ENCODE assay signal across 11 cellular contexts in genomic region chr11:1152316-1153104, GRCh38. TPM values are rescaled to one million over a fixed set of nuclear protein-coding genes. Genes with fewer than 3 reads are reported as not detected.
DNase-seq lines count a peak whose midpoint lies in the region; ATAC-seq, FAIRE-seq and TF ChIP-seq lines count a peak whose summit lies in the region.
"Had no signal": no experiment of that assay in that cellular context is flagged by ENCODE, and none has a peak within 500 bp of the region (broad histone marks: within the 10 kb centered on the region; RNA-seq: fewer than 3 reads in every experiment).

No MANE protein-coding gene starts in this region.

- H3K4me1 Mint-ChIP-seq in activated naive CD8-positive, alpha-beta T cell treated with anti-CD3 and anti-CD28 coated beads, Interleukin-2, amount 50 U/mL, for 24 hours, result peaks cover 6% of the 10 kb centered on the region
- H3K4me1 Mint-ChIP-seq in natural killer cell (peaks cover 0 to 5% of the 10 kb centered on the region in 2 donors), endothelial cell (ENCODE audit: unreplicated experiment) (peaks cover 4% of the 10 kb centered on the region)

- H3K27me3 ChIP-seq in IMR-90 (ENCODE audit: control insufficient read depth, insufficient read depth, low read length) (no peaks in the 10 kb centered on the region; the same call in 1 of the 2 replicates), small intestine (ENCODE audit: control insufficient read depth in 2 of 2, insufficient read depth in 2 of 2, low read length in 2 of 2) (no peaks in the 10 kb centered on the region)

- peak overlapping the region; percentile 96 for H2BK120ac ChIP-seq in IMR-90 (ENCODE audit: low read depth, low read length)

- no peak for FAIRE-seq in small intestine (lab: Jason Lieb, UNC)

- no peak overlapping the region for H3K4me3 Mint-ChIP-seq in activated naive CD8-positive, alpha-beta T cell treated with anti-CD3 and anti-CD28 coated beads, Interleukin-2, amount 50 U/mL, for 24 hours
- no peak overlapping the region for H3K4me3 Mint-ChIP-seq in natural killer cell
- no peak overlapping the region for H3K4me3 Mint-ChIP-seq in endothelial cell (ENCODE audit: unreplicated experiment)

- no peaks in the 10 kb centered on the region; a peak in 1 of 4 replicates for H3K79me1 ChIP-seq in IMR-90 (ENCODE audit: low read depth in 1 of 2, low read length in 2 of 2)

- intact Hi-C loops in IMR-90 (cut with micrococcal nuclease), result no loop called here
- intact Hi-C loops in natural killer cell (cut with micrococcal nuclease), result no loop called here

- peak overlapping the region; percentile 65 for H2AK5ac ChIP-seq in IMR-90 (ENCODE audit: low read depth, low read length)

- no peak overlapping the region; the same call in 1 of the 2 replicates for H3K27ac ChIP-seq in IMR-90 (ENCODE audit: insufficient read depth, low read length)
- no peak overlapping the region for H3K27ac ChIP-seq in small intestine (ENCODE audit: low read depth in 1 of 2, low read length in 1 of 2)
- H3K27ac ChIP-seq: psoas muscle had no signal

- peak overlapping the region; percentile 90 for H2AK9ac ChIP-seq in IMR-90 (replicated peaks; ENCODE audit: low read depth, low read length, poor library complexity)

- CTCF ChIA-PET in IMR-90 (lab: Yijun Ruan, JAX), result interaction anchor here (0.9 kb wide), 1 partner anchor 12 kb away, joined by 4 read pairs; no protein-coding TSS in a partner anchor

- H3K18ac ChIP-seq in IMR-90 (ENCODE audit: low read depth, low read length), result no peak overlapping the region

- H3K23ac ChIP-seq in IMR-90 (ENCODE audit: low read depth, low read length), result no peak overlapping the region

- TF ChIP-seq RAD21 in IMR-90 (IDR thresholded peaks at IDR 0.05; ENCODE audit: low read length), result no peak

- H3K9me1 ChIP-seq in IMR-90 (ENCODE audit: insufficient read depth, low read length), result peaks cover 17% of the 10 kb centered on the region

- H3K4me2 ChIP-seq in IMR-90 (ENCODE audit: low read depth, low read length), result no peak overlapping the region

- peak overlapping the region; percentile 50; the same call in 1 of the 3 replicates for H2BK15ac ChIP-seq in IMR-90 (ENCODE audit: low read depth, low read length)

- H4K5ac ChIP-seq in IMR-90 (ENCODE audit: low read depth, low read length), result peak overlapping the region; percentile 28; the same call in 1 of the 2 replicates

- H3K9me3 Mint-ChIP-seq in activated naive CD8-positive, alpha-beta T cell treated with anti-CD3 and anti-CD28 coated beads, Interleukin-2, amount 50 U/mL, for 24 hours, result no peaks in the 10 kb centered on the region
- no peaks in the 10 kb centered on the region for H3K9me3 Mint-ChIP-seq in natural killer cell
- H3K9me3 Mint-ChIP-seq in endothelial cell (ENCODE audit: unreplicated experiment), result no peaks in the 10 kb centered on the region

- no peaks in the 10 kb centered on the region for H3K36me3 ChIP-seq in IMR-90 (ENCODE audit: control insufficient read depth, insufficient read depth, low read length)
- H3K36me3 ChIP-seq in small intestine (ENCODE audit: control insufficient read depth in 2 of 2, insufficient read depth in 2 of 2, low read length in 2 of 2), result no peaks in the 10 kb centered on the region

- ATAC-seq in IMR-90 (ENCODE audit: low read depth) (no peak), natural killer cell (peak in 2 of 3 donors; percentile 59 to 67), GM18861 (IDR thresholded peaks at IDR 0.05; ENCODE audit: unreplicated experiment) (no peak)
- peak; percentile 44 for ATAC-seq in activated naive CD8-positive, alpha-beta T cell treated with anti-CD3 and anti-CD28 coated beads, Interleukin-2, amount 50 U/mL, for 24 hours

- dilution Hi-C loops in IMR-90 (cut with HindIII; ENCODE audit: low sequenced_read_pairs, unreplicated experiment), result no loop called here

- whole genome bisulfite sequencing in IMR-90 (ENCODE audit: extremely low coverage in 2 of 2, insufficient read length in 1 of 2), 2 experiments, result 53% methylated on average over 3 of the region's 22 CpGs; no CpG with 5 or more reads in 1 of the 2 experiments
- WGBS in small intestine, 3 donors, result 33 to 57% (median 39%) methylated on average over 22 of the region's 22 CpGs

- peak overlapping the region; percentile 95 for H2BK20ac ChIP-seq in IMR-90 (ENCODE audit: low read depth, low read length)

- H3K14ac ChIP-seq in IMR-90 (replicated peaks; ENCODE audit: low read depth, low read length), result 0 out of 2 replicates have a peak overlapping the region, but pooled peaks have one; percentile 50

- peak overlapping the region; percentile 96 for H4K91ac ChIP-seq in IMR-90 (ENCODE audit: insufficient read depth, low read depth, low read length)

- TF ChIP-seq POLR2A in IMR-90 (IDR thresholded peaks at IDR 0.05; ENCODE audit: low read depth, low read length), result no peak

- H3K4me1 ChIP-seq in IMR-90 (ENCODE audit: control insufficient read depth, insufficient read depth, low read length) (peaks cover 38% of the 10 kb centered on the region), small intestine (ENCODE audit: control insufficient read depth in 2 of 2, insufficient read depth in 1 of 2, low read depth in 1 of 2, low read length in 1 of 2) (no peaks in the 10 kb centered on the region)
- H3K4me1 ChIP-seq: psoas muscle had no signal

- H2BK5ac ChIP-seq in IMR-90 (ENCODE audit: low read depth, low read length, poor library complexity, severe bottlenecking), result peak overlapping the region; percentile 97

- BruUV-seq in IMR-90 (replicated peaks; lab: Mats Ljungman, UMichigan), result no TSS peak

- no peaks in the 10 kb centered on the region; the same call in 1 of the 2 replicates for H4K20me1 ChIP-seq in IMR-90 (ENCODE audit: insufficient read depth, low read length)

- H3K9me3 ChIP-seq in IMR-90 (ENCODE audit: control insufficient read depth, insufficient read depth, low read length) (no peaks in the 10 kb centered on the region), small intestine (ENCODE audit: control insufficient read depth, low read depth) (no peaks in the 10 kb centered on the region)
- H3K9me3 ChIP-seq: psoas muscle had no signal

- H4K8ac ChIP-seq in IMR-90 (ENCODE audit: low read depth in 2 of 2, low read length in 2 of 2), result peak overlapping the region; percentile 63 to 77; a peak in 2 of 4 replicates

- in situ Hi-C loops in IMR-90 (cut with MboI; ENCODE audit: low sequenced_read_pairs), result no loop called here

- POLR2A ChIA-PET in IMR-90 (lab: Charles Lee; ENCODE audit: unreplicated experiment), result no interaction called here

- H3K36me3 Mint-ChIP-seq in activated naive CD8-positive, alpha-beta T cell treated with anti-CD3 and anti-CD28 coated beads, Interleukin-2, amount 50 U/mL, for 24 hours (ENCODE audit: low read depth), result no peaks in the 10 kb centered on the region
- H3K36me3 Mint-ChIP-seq in natural killer cell (no peaks in the 10 kb centered on the region), endothelial cell (ENCODE audit: low read depth, unreplicated experiment) (peaks cover 6% of the 10 kb centered on the region)

- H3K9ac ChIP-seq in IMR-90 (ENCODE audit: low read depth, low read length), result no peak overlapping the region

- 0 out of 2 replicates have a peak, but pooled peaks have one; percentile 4 for TF ChIP-seq CTCF in IMR-90 (conservative IDR thresholded peaks at IDR 0.05; ENCODE audit: low read depth, low read length)
- no peak for TF ChIP-seq CTCF in natural killer cell (IDR thresholded peaks at IDR 0.05)
- TF ChIP-seq CTCF in endothelial cell (IDR thresholded peaks at IDR 0.05; ENCODE audit: unreplicated experiment), result no peak

- DNase-seq in GM03348 (ENCODE audit: low spot score), result peak; percentile 11
- peak; percentile 78 for DNase-seq in IMR-90
- peak; percentile 64 for DNase-seq in activated naive CD8-positive, alpha-beta T cell treated with anti-CD3 and anti-CD28 coated beads, Interleukin-2, amount 50 U/mL, for 24 hours
- DNase-seq in natural killer cell, result peak; percentile 16
- DNase-seq in superior temporal gyrus (ENCODE audit: extremely low spot score), result no peak
- no peak for DNase-seq in small intestine
- DNase-seq in endothelial cell (ENCODE audit: low spot score), result no peak
- DNase-seq: NCI-H524 treated with DMSO at 0.1 percent for 48 hours had no signal

- H2AFZ ChIP-seq in IMR-90 (replicated peaks; ENCODE audit: low read length, poor library complexity), result peak overlapping the region; percentile 43

- no peak overlapping the region for H3K56ac ChIP-seq in IMR-90 (ENCODE audit: extremely low read depth, insufficient read depth, low read length)

- peak overlapping the region; percentile 95 for H3K4ac ChIP-seq in IMR-90 (ENCODE audit: low read depth, low read length)

- H3K4me3 ChIP-seq in IMR-90 (ENCODE audit: insufficient read depth, low read depth, low read length) (no peak overlapping the region), small intestine (ENCODE audit: low read depth in 1 of 2, low read length in 2 of 2) (no peak overlapping the region)
- H3K4me3 ChIP-seq: psoas muscle had no signal

- H3K27me3 Mint-ChIP-seq in activated naive CD8-positive, alpha-beta T cell treated with anti-CD3 and anti-CD28 coated beads, Interleukin-2, amount 50 U/mL, for 24 hours, result peaks cover 6% of the 10 kb centered on the region
- no peaks in the 10 kb centered on the region for H3K27me3 Mint-ChIP-seq in natural killer cell (ENCODE audit: low read depth in 2 of 2)
- peaks cover 8% of the 10 kb centered on the region for H3K27me3 Mint-ChIP-seq in endothelial cell (ENCODE audit: unreplicated experiment)

- H3K27ac Mint-ChIP-seq in activated naive CD8-positive, alpha-beta T cell treated with anti-CD3 and anti-CD28 coated beads, Interleukin-2, amount 50 U/mL, for 24 hours, result no peak overlapping the region
- H3K27ac Mint-ChIP-seq in natural killer cell, result no peak overlapping the region
- no peak overlapping the region for H3K27ac Mint-ChIP-seq in endothelial cell (ENCODE audit: unreplicated experiment)
- H3K27ac Mint-ChIP-seq: activated T-helper 2 cell treated with anti-CD3 and anti-CD28 coated beads, Interferon-gamma antibody, Interleukin-2, Interleukin-4, amounts not matched to agents 10 μg/mL and 5 μg/mL and 100 μg/mL, durations not matched to agents 14 hours and 24 hours and 36 hours had no signal

TF ChIP-seq in IMR-90, 13 proteins besides CTCF, POLR2A, EP300 and RAD21 (continues in another document):
- peak; percentile 54; the same call in 1 of the 2 replicates for TF ChIP-seq FOS (IDR thresholded peaks at IDR 0.05; ENCODE audit: low read depth, low read length)

RNA-seq across cellular contexts. Expression of gene MUC5AC, which starts 5.2 kb away (rescaled TPM):
- total RNA-seq in IMR-90 (2012; rRNA removed) (not detected in 2 replicates), natural killer cell (not detected), endothelial cell (ENCODE audit: unreplicated experiment) (not detected)
- polyA plus RNA-seq in IMR-90 (2012; rRNA removed) (0.01 and 0.02 TPM in 2 replicates), small intestine (under 1 TPM in 1 of 3 donors, not detected in 2; 0.06 TPM)
- under 0.01 TPM in 1 of 2 replicates, not detected in the other for polyA plus RNA-seq in IMR-90 (2012; cell fraction: cytosol; rRNA removed)
- polyA plus RNA-seq in IMR-90 (2012; cell fraction: nucleus; rRNA removed; ENCODE audit: low replicate concordance), result under 0.01 and 0.01 TPM in 2 replicates
- total RNA-seq: activated T-helper 2 cell treated with anti-CD3 and anti-CD28 coated beads, Interferon-gamma antibody, Interleukin-2, Interleukin-4, amounts not matched to agents 10 μg/mL and 5 μg/mL and 100 μg/mL, durations not matched to agents 14 hours and 24 hours and 36 hours had no signal
- polyA plus RNA-seq: psoas muscle had no signal

Comparison
In these comparisons a context has a peak if more than half of its experiments do, and no peak if none do; other contexts are left out.
1. DNase-seq: peak in GM03348 (single experiment), IMR-90 (single experiment), activated naive CD8-positive, alpha-beta T cell treated with anti-CD3 and anti-CD28 coated beads, Interleukin-2, amount 50 U/mL, for 24 hours (single experiment) and natural killer cell (single experiment); none in superior temporal gyrus (single experiment), small intestine (single experiment) and endothelial cell (single experiment).
2. ATAC-seq: peak in activated naive CD8-positive, alpha-beta T cell treated with anti-CD3 and anti-CD28 coated beads, Interleukin-2, amount 50 U/mL, for 24 hours (single experiment) and natural killer cell (2 of 3); none in IMR-90 (single experiment) and GM18861 (single experiment).